In genomic region chr17:19407601-19408380, GRCh38 we compare ENCODE assay signal across 27 cellular contexts. TPM values are rescaled to one million over a fixed set of nuclear protein-coding genes. Genes with fewer than 3 reads are reported as not detected.
"Had no signal": no experiment of that assay in that cellular context is flagged by ENCODE, and none has a peak within 500 bp of the region (broad histone marks: within the 10 kb centered on the region; RNA-seq: fewer than 3 reads in every experiment).

No MANE protein-coding gene starts in this region.

- H3K4me2 ChIP-seq: SK-N-SH had no signal

- H3K36me3 Mint-ChIP-seq: activated naive CD8-positive, alpha-beta T cell had no signal

- H3K36me3 ChIP-seq: brain microvascular endothelial cell, Peyer's patch, SJCRH30 had no signal

- ATAC-seq: activated CD4-positive, alpha-beta T cell treated with anti-CD3 and anti-CD28 coated beads for 36 hours; activated T-helper 17 cell treated with anti-CD3 and anti-CD28 coated beads, Interleukin-2, amount 50 U/mL, for 72 hours had no signal

- H3K4me1 Mint-ChIP-seq: activated CD4-positive, alpha-beta memory T cell treated with anti-CD3 and anti-CD28 coated beads, Interleukin-2, amount 10 ng/mL, durations not matched to agents 7 days and 5 days; activated CD4-positive, alpha-beta T cell treated with anti-CD3 and anti-CD28 coated beads for 36 hours; activated T-helper 17 cell treated with anti-CD3 and anti-CD28 coated beads, Interleukin-2, amount 50 U/mL, for 72 hours had no signal

- DNase-seq: activated CD4-positive, alpha-beta memory T cell treated with anti-CD3 and anti-CD28 coated beads, Interleukin-2, amount 10 ng/mL, durations not matched to agents 7 days and 5 days; activated CD4-positive, alpha-beta T cell treated with anti-CD3 and anti-CD28 coated beads for 36 hours; activated CD4-positive, alpha-beta T cell treated with anti-CD3 and anti-CD28 coated beads, Interleukin-2, amount 50 U/mL, for 1 hour; activated gamma-delta T cell; activated naive CD4-positive, alpha-beta T cell treated with anti-CD3 and anti-CD28 coated beads for 36 hours; activated T-cell treated with anti-CD3 and anti-CD28 coated beads for 4 hours; activated T-cell treated with anti-CD3 and anti-CD28 coated beads, Interleukin-2, amount 50 U/mL, for 48 hours; brain microvascular endothelial cell; caudate nucleus; Kasumi-1; NCI-H1105 treated with DMSO at 0.1 percent for 48 hours; NCI-H146; NCI-H187 treated with DMSO at 0.1 percent for 48 hours; NCI-H2081 treated with DMSO at 0.1 percent for 48 hours; NCI-H446; NCI-H524; Peyer's patch; Right ventricle myocardium superior; SJCRH30; SK-N-SH; T-helper 1 cell had no signal

- H3K4me1 ChIP-seq: Peyer's patch had no signal

- H3K9me3 Mint-ChIP-seq: activated CD4-positive, alpha-beta memory T cell treated with anti-CD3 and anti-CD28 coated beads, Interleukin-2, amount 10 ng/mL, durations not matched to agents 7 days and 5 days; activated naive CD4-positive, alpha-beta T cell treated with anti-CD3 and anti-CD28 coated beads for 36 hours; activated T-helper 17 cell treated with anti-CD3 and anti-CD28 coated beads, Interleukin-2, amount 50 U/mL, for 72 hours had no signal

- H3K4me3 ChIP-seq: Peyer's patch, SJCRH30 had no signal

- H3K9me3 ChIP-seq: Peyer's patch, SJCRH30, SK-N-SH had no signal

- H3K27ac Mint-ChIP-seq: activated CD4-positive, alpha-beta memory T cell treated with anti-CD3 and anti-CD28 coated beads, Interleukin-2, amount 10 ng/mL, durations not matched to agents 7 days and 5 days; activated CD4-positive, alpha-beta T cell treated with anti-CD3 and anti-CD28 coated beads for 36 hours; activated naive CD4-positive, alpha-beta T cell treated with anti-CD3 and anti-CD28 coated beads for 36 hours; activated naive CD8-positive, alpha-beta T cell; activated T-helper 17 cell treated with anti-CD3 and anti-CD28 coated beads, Interleukin-2, amount 50 U/mL, for 72 hours had no signal

- H3K27ac ChIP-seq: brain microvascular endothelial cell, Peyer's patch, RWPE1, SJCRH30, VCaP had no signal

- H3K9me2 ChIP-seq: SK-N-SH had no signal

- H3K4me3 Mint-ChIP-seq: activated CD4-positive, alpha-beta memory T cell treated with anti-CD3 and anti-CD28 coated beads, Interleukin-2, amount 10 ng/mL, durations not matched to agents 7 days and 5 days; activated CD4-positive, alpha-beta T cell treated with anti-CD3 and anti-CD28 coated beads for 36 hours; activated naive CD4-positive, alpha-beta T cell treated with anti-CD3 and anti-CD28 coated beads for 36 hours; activated naive CD8-positive, alpha-beta T cell; activated T-helper 17 cell treated with anti-CD3 and anti-CD28 coated beads, Interleukin-2, amount 50 U/mL, for 72 hours had no signal

- H3K27me3 ChIP-seq: Peyer's patch had no signal

- H3K27me3 Mint-ChIP-seq: activated CD4-positive, alpha-beta T cell treated with anti-CD3 and anti-CD28 coated beads for 36 hours; activated naive CD8-positive, alpha-beta T cell; activated T-helper 17 cell treated with anti-CD3 and anti-CD28 coated beads, Interleukin-2, amount 50 U/mL, for 72 hours had no signal

RNA-seq across cellular contexts. Expression of gene MFAP4, which starts 20.8 kb away (rescaled TPM):
- total RNA-seq: activated CD4-positive, alpha-beta memory T cell treated with anti-CD3 and anti-CD28 coated beads, Interleukin-2, amount 10 ng/mL, durations not matched to agents 7 days and 5 days; activated CD4-positive, alpha-beta T cell treated with anti-CD3 and anti-CD28 coated beads for 36 hours; activated CD8-positive, alpha-beta memory T cell treated with anti-CD3 and anti-CD28 coated beads for 36 hours; activated naive CD4-positive, alpha-beta T cell treated with anti-CD3 and anti-CD28 coated beads for 36 hours; activated T-helper 17 cell treated with anti-CD3 and anti-CD28 coated beads, Interleukin-2, amount 50 U/mL, for 72 hours; T-helper 2 cell treated with Interferon-gamma antibody and Interleukin-4, amounts not matched to agents 100 ng/mL and 5 ng/mL, for 36 hours had no signal
